Comparison of ENCODE assay signal across 9 cellular contexts in genomic region chr1:8871539-8871935, GRCh38. TPM values are rescaled to one million over a fixed set of nuclear protein-coding genes. Genes with fewer than 3 reads are reported as not detected.
DNase-seq lines count a peak whose midpoint lies in the region; TF ChIP-seq lines count a peak whose summit lies in the region.
"Had no signal": no experiment of that assay in that cellular context is flagged by ENCODE, and none has a peak within 500 bp of the region (broad histone marks: within the 10 kb centered on the region; RNA-seq: fewer than 3 reads in every experiment).

No MANE protein-coding gene starts in this region.

- H3K4me1 Mint-ChIP-seq in activated CD4-positive, alpha-beta T cell treated with anti-CD3 and anti-CD28 coated beads, Interleukin-2, amount 10 ng/mL, durations not matched to agents 7 days and 5 days = peaks cover 84% of the 10 kb centered on the region

- H3K4me3 ChIP-seq in esophagus (ENCODE audit: low read depth in 1 of 2, low read length in 2 of 2) (no peak overlapping the region), spleen (no peak overlapping the region)

- intact Hi-C loops in spleen (cut with DNase I; ENCODE audit: low total_unique reads) = no loop called here

- no peaks in the 10 kb centered on the region for H3K9me3 Mint-ChIP-seq in activated CD4-positive, alpha-beta T cell treated with anti-CD3 and anti-CD28 coated beads, Interleukin-2, amount 10 ng/mL, durations not matched to agents 7 days and 5 days

- DNase-seq in activated CD4-positive, alpha-beta T cell treated with anti-CD3 and anti-CD28 coated beads, Interleukin-2, amount 10 ng/mL, durations not matched to agents 7 days and 5 days = no peak
- no peak for DNase-seq in activated CD4-positive, alpha-beta T cell treated with anti-CD3 and anti-CD28 coated beads for 1 hour
- DNase-seq in RWPE1 (ENCODE audit: low spot score) (no peak), spleen (no peak), NCI-H1694 (lab: John Stamatoyannopoulos, UW) (no peak), NCI-H1436 (lab: John Stamatoyannopoulos, UW) (no peak), glomerular visceral epithelial cell (ENCODE audit: extremely low spot score) (no peak)
- DNase-seq: DMS79 treated with DMSO at 0.1 percent for 48 hours had no signal

- TF ChIP-seq POLR2A in spleen (IDR thresholded peaks at IDR 0.05) = no peak

- no peaks in the 10 kb centered on the region for H3K27me3 Mint-ChIP-seq in activated CD4-positive, alpha-beta T cell treated with anti-CD3 and anti-CD28 coated beads, Interleukin-2, amount 10 ng/mL, durations not matched to agents 7 days and 5 days

- H3K36me3 ChIP-seq in esophagus (ENCODE audit: control insufficient read depth in 2 of 2, insufficient read depth in 2 of 2, low read length in 1 of 2) (peaks cover 30 to 40% of the 10 kb centered on the region in 2 donors), spleen (peaks cover 0 to 95% (median 87%) of the 10 kb centered on the region in 6 donors)

- H3K4me1 ChIP-seq in esophagus (ENCODE audit: control insufficient read depth in 2 of 2, insufficient read depth in 2 of 2, low read length in 1 of 2) = peaks cover 0 to 14% of the 10 kb centered on the region in 2 donors
- H3K4me1 ChIP-seq in spleen = peaks cover 35 to 84% (median 57%) of the 10 kb centered on the region in 6 donors

- H3K9me3 ChIP-seq in esophagus (ENCODE audit: control insufficient read depth in 2 of 2, insufficient read depth in 1 of 2, low read depth in 1 of 2, low read length in 1 of 2) = no peaks in the 10 kb centered on the region
- H3K9me3 ChIP-seq in spleen = no peaks in the 10 kb centered on the region

- no peak overlapping the region for H3K4me3 Mint-ChIP-seq in activated CD4-positive, alpha-beta T cell treated with anti-CD3 and anti-CD28 coated beads, Interleukin-2, amount 10 ng/mL, durations not matched to agents 7 days and 5 days

- H3K36me3 Mint-ChIP-seq in activated CD4-positive, alpha-beta T cell treated with anti-CD3 and anti-CD28 coated beads, Interleukin-2, amount 10 ng/mL, durations not matched to agents 7 days and 5 days (ENCODE audit: low read depth) = peaks cover 93% of the 10 kb centered on the region

- POLR2A ChIA-PET in activated CD4-positive, alpha-beta T cell treated with anti-CD3 and anti-CD28 coated beads, Interleukin-2, amount 10 ng/mL, durations not matched to agents 7 days and 5 days (lab: Charles Lee) = interaction anchor here (1.1 kb wide), 1 partner anchor 9 kb away, joined by 4 read pairs; no protein-coding TSS in a partner anchor
- POLR2A ChIA-PET in RWPE1 (lab: Yijun Ruan, JAX; ENCODE audit: low non-redundant PET) = no interaction called here

- no peaks in the 10 kb centered on the region for H3K27me3 ChIP-seq in esophagus (ENCODE audit: control insufficient read depth in 1 of 2, insufficient read depth in 2 of 2, low read length in 2 of 2)
- H3K27me3 ChIP-seq in spleen (replicated peaks in 1 of 7) = no peaks in the 10 kb centered on the region

- H3K27ac ChIP-seq in RWPE1 = peak overlapping the region; percentile 93
- peak overlapping the region; percentile 38 to 80 for H3K27ac ChIP-seq in esophagus (ENCODE audit: low read depth in 2 of 2, low read length in 1 of 2)
- H3K27ac ChIP-seq in spleen = peak overlapping the region in 6 of 8 donors; percentile 2 to 100 (median 98)

- H3K27ac Mint-ChIP-seq in activated CD4-positive, alpha-beta T cell treated with anti-CD3 and anti-CD28 coated beads, Interleukin-2, amount 10 ng/mL, durations not matched to agents 7 days and 5 days = peak overlapping the region; percentile 69

- CTCF ChIA-PET in activated CD4-positive, alpha-beta T cell treated with anti-CD3 and anti-CD28 coated beads, Interleukin-2, amount 10 ng/mL, durations not matched to agents 7 days and 5 days (lab: Charles Lee) = interaction anchor here (0.9 to 1.5 kb wide), 3 partner anchors 9 to 46 kb away, joined by 3 to 5 read pairs (median 4); no protein-coding TSS in a partner anchor
- CTCF ChIA-PET in RWPE1 (lab: Yijun Ruan, JAX) = interaction anchor here (0.6 to 1.0 kb wide), 3 partner anchors 9 to 716 kb away, joined by 3 to 6 read pairs (median 6); no protein-coding TSS in a partner anchor

- 66 to 70% methylated on average over 7 of the region's 7 CpGs for WGBS in esophagus, 2 donors
- WGBS in spleen, 5 donors = 74 to 85% (median 83%) methylated on average over 7 of the region's 7 CpGs

- TF ChIP-seq CTCF in RWPE1 (conservative IDR thresholded peaks at IDR 0.05; ENCODE audit: low read depth) = peak; percentile 31; the same call in 1 of the 2 replicates
- TF ChIP-seq CTCF in spleen (IDR thresholded peaks at IDR 0.05 in 8 of 11, conservative IDR thresholded peaks at IDR 0.05 in 3 of 11) = peak in 2 of 11 experiments; percentile 15 to 26

RNA-seq across cellular contexts. Expression of gene ENO1, which starts 6.9 kb away (rescaled TPM):
- 1,000 to 10,000 TPM; 1,608 to 1,874 TPM for total RNA-seq in activated CD4-positive, alpha-beta T cell treated with anti-CD3 and anti-CD28 coated beads, Interleukin-2, amount 10 ng/mL, durations not matched to agents 7 days and 5 days
- polyA plus RNA-seq in esophagus (1,000 to 10,000 TPM in 1 of 2 donors, 100 to 1,000 TPM in 1; 403 to 1,101 TPM), spleen (100 to 1,000 TPM; 249 to 376 (median 357) TPM)
- total RNA-seq in spleen = 100 to 1,000 TPM; 289 to 751 (median 408) TPM

RNA-seq across cellular contexts. Expression of gene RERE, which starts 54.1 kb away (rescaled TPM):
- total RNA-seq in activated CD4-positive, alpha-beta T cell treated with anti-CD3 and anti-CD28 coated beads, Interleukin-2, amount 10 ng/mL, durations not matched to agents 7 days and 5 days = 10 to 100 TPM; 68.5 to 68.7 TPM
- polyA plus RNA-seq in esophagus (10 to 100 TPM; 14.0 to 24.4 TPM), spleen (10 to 100 TPM; 10.3 to 28.4 (median 16.2) TPM)
- 100 to 1,000 TPM in 6 of 7 donors, 10 to 100 TPM in 1; 86.8 to 149 (median 130) TPM for total RNA-seq in spleen
